Comparison of ENCODE assay signal across 1 cellular context in genomic region chr16:70761656-70762055, GRCh38.
TF ChIP-seq lines count a peak whose summit lies in the region.

No MANE protein-coding gene starts in this region.

TF ChIP-seq in SK-N-SH, 30 proteins besides CTCF, POLR2A, EP300 and RAD21 (continued from another document):
- no peak for TF ChIP-seq REST (IDR thresholded peaks at IDR 0.05; ENCODE audit: low read depth, low read length)
- TF ChIP-seq FOSL2 (IDR thresholded peaks at IDR 0.05; ENCODE audit: borderline replicate concordance, low read depth), result no peak
- no peak for TF ChIP-seq TAF1 (IDR thresholded peaks at IDR 0.05; ENCODE audit: borderline replicate concordance, low read depth, low read length)
